In genomic region chr3:154886437-154886836, GRCh38 we compare ENCODE assay signal across 12 cellular contexts.
DNase-seq lines count a peak whose midpoint lies in the region; ATAC-seq and TF ChIP-seq lines count a peak whose summit lies in the region.
"Had no signal": no experiment of that assay in that cellular context is flagged by ENCODE, and none has a peak within 500 bp of the region (broad histone marks: within the 10 kb centered on the region; RNA-seq: fewer than 3 reads in every experiment).

No MANE protein-coding gene starts in this region.

- H3K9me3 ChIP-seq in DND-41 (ENCODE audit: insufficient read depth, low read length, severe bottlenecking) (peaks cover 9% of the 10 kb centered on the region), PC-3 (ENCODE audit: low read length) (no peaks in the 10 kb centered on the region), mucosa of descending colon (peaks cover 8% of the 10 kb centered on the region), BE2C (no peaks in the 10 kb centered on the region)

- CTCF ChIA-PET in PC-3 (lab: Charles Lee) = no interaction called here

- H3K4me1 ChIP-seq in DND-41 (ENCODE audit: insufficient read depth, low read length) (peaks cover 26% of the 10 kb centered on the region), PC-3 (ENCODE audit: insufficient read depth, low read length) (peaks cover 16% of the 10 kb centered on the region), mucosa of descending colon (ENCODE audit: low read depth) (no peaks in the 10 kb centered on the region), BE2C (no peaks in the 10 kb centered on the region)

- no peak for TF ChIP-seq CTCF in DND-41 (IDR thresholded peaks at IDR 0.05; ENCODE audit: borderline replicate concordance, extremely low read depth, low read length, poor library complexity, severe bottlenecking)
- no peak for TF ChIP-seq CTCF in PC-3 (conservative IDR thresholded peaks at IDR 0.05; ENCODE audit: low read depth, low read length)
- TF ChIP-seq CTCF in mucosa of descending colon (IDR thresholded peaks at IDR 0.05) = no peak
- no peak for TF ChIP-seq CTCF in BE2C (IDR thresholded peaks at IDR 0.05; ENCODE audit: low read depth, low read length)

- H3K4me2 ChIP-seq in DND-41 (ENCODE audit: insufficient read depth, low read length) = no peak overlapping the region
- peak overlapping the region; percentile 41 for H3K4me2 ChIP-seq in PC-3 (ENCODE audit: low read length)

- H3K36me3 ChIP-seq in DND-41 (ENCODE audit: insufficient read depth, low read length) = no peaks in the 10 kb centered on the region
- H3K36me3 ChIP-seq in PC-3 (ENCODE audit: low read depth, low read length) = no peaks in the 10 kb centered on the region
- H3K36me3 ChIP-seq in mucosa of descending colon (ENCODE audit: low read depth) = no peaks in the 10 kb centered on the region
- no peaks in the 10 kb centered on the region for H3K36me3 ChIP-seq in BE2C

- no peak overlapping the region for H3K4me3 ChIP-seq in DND-41 (ENCODE audit: low read depth in 1 of 2, low read length in 2 of 2)
- peak overlapping the region; percentile 8; the same call in 1 of the 2 replicates for H3K4me3 ChIP-seq in PC-3 (ENCODE audit: low read length)
- no peak overlapping the region for H3K4me3 ChIP-seq in mucosa of descending colon
- no peak overlapping the region for H3K4me3 ChIP-seq in BE2C (ENCODE audit: low read depth, low read length)
- H3K4me3 ChIP-seq: dorsolateral prefrontal cortex, K562 had no signal

- H3K27ac ChIP-seq in DND-41 (ENCODE audit: low read length) (no peak overlapping the region; the same call in 1 of the 2 replicates), PC-3 (ENCODE audit: low read length) (peak overlapping the region; percentile 71)
- H3K27ac ChIP-seq: dorsolateral prefrontal cortex had no signal

- POLR2A ChIA-PET in PC-3 (lab: Charles Lee; ENCODE audit: unreplicated experiment) = interaction anchor here (0.5 to 0.6 kb wide), 2 partner anchors 23 to 300 kb away, joined by 4 to 6 read pairs; no protein-coding TSS in a partner anchor

- H2AFZ ChIP-seq in DND-41 (ENCODE audit: low read depth, low read length) (0 out of 2 replicates have a peak overlapping the region, but pooled peaks have one; percentile 35), PC-3 (ENCODE audit: low read length) (peak overlapping the region; percentile 40)

- ATAC-seq in DND-41 (ENCODE audit: insufficient read depth, low read depth) (no peak), PC-3 (peak; percentile 99), mucosa of descending colon (peak; percentile 32), esophagus mucosa (no peak)
- ATAC-seq: K562 had no signal

- no peaks in the 10 kb centered on the region for H4K20me1 ChIP-seq in DND-41 (ENCODE audit: insufficient read depth, low read length)
- no peaks in the 10 kb centered on the region for H4K20me1 ChIP-seq in PC-3 (ENCODE audit: low read length)

- intact Hi-C loops in PC-3 (cut with micrococcal nuclease) = loop anchor here (2.0 kb wide), 1 partner anchor 34 kb away; no protein-coding TSS in a partner anchor
- intact Hi-C loops in mucosa of descending colon (cut with DNase I, micrococcal nuclease) = no loop called here

- no peaks in the 10 kb centered on the region for H3F3A ChIP-seq in PC-3 (ENCODE audit: low read length, unreplicated experiment)

- H3K27me3 ChIP-seq in DND-41 (ENCODE audit: insufficient read depth, low read length, poor library complexity) = no peaks in the 10 kb centered on the region
- H3K27me3 ChIP-seq in PC-3 (ENCODE audit: low read length) = no peaks in the 10 kb centered on the region
- H3K27me3 ChIP-seq in BE2C = no peaks in the 10 kb centered on the region
- H3K27me3 ChIP-seq: dorsolateral prefrontal cortex had no signal

- no peaks in the 10 kb centered on the region for H3K9me2 ChIP-seq in PC-3 (replicated peaks; ENCODE audit: low read length)

- H3K9ac ChIP-seq in DND-41 (ENCODE audit: low read depth, low read length) (no peak overlapping the region), PC-3 (ENCODE audit: low read length) (no peak overlapping the region; the same call in 1 of the 2 replicates)

- DNase-seq in DND-41 (no peak), PC-3 (peak; percentile 85), epidermal melanocyte (ENCODE audit: insufficient read length, low spot score) (peak; percentile 23), mucosa of descending colon (no peak), BE2C (no peak), GF-D8 (lab: John Stamatoyannopoulos, UW) (no peak), germinal center (ENCODE audit: low spot score) (no peak)
- DNase-seq: activated CD4-positive, alpha-beta T cell treated with anti-CD3 and anti-CD28 coated beads for 4 hours; dorsolateral prefrontal cortex; NCI-H2171 had no signal

- H3K79me2 ChIP-seq in DND-41 (ENCODE audit: insufficient read depth, low read length) = no peaks in the 10 kb centered on the region
- H3K79me2 ChIP-seq in PC-3 (ENCODE audit: low read length) = no peaks in the 10 kb centered on the region

- no TSS peak for BruUV-seq in PC-3 (replicated peaks; lab: Mats Ljungman, UMichigan)

Comparison
In these comparisons a context has a peak if more than half of its experiments do, and no peak if none do; other contexts are left out.
1. ATAC-seq: peak in PC-3 (single experiment) and mucosa of descending colon (single experiment); none in DND-41 (single experiment) and esophagus mucosa (single experiment).
2. DNase-seq: peak in PC-3 (single experiment) and epidermal melanocyte (single experiment); none in DND-41 (single experiment), mucosa of descending colon (0 of 3), BE2C (single experiment), GF-D8 (single experiment) and germinal center (single experiment).